Comparison of ENCODE assay signal across 12 cellular contexts in the genomic region with DNA sequence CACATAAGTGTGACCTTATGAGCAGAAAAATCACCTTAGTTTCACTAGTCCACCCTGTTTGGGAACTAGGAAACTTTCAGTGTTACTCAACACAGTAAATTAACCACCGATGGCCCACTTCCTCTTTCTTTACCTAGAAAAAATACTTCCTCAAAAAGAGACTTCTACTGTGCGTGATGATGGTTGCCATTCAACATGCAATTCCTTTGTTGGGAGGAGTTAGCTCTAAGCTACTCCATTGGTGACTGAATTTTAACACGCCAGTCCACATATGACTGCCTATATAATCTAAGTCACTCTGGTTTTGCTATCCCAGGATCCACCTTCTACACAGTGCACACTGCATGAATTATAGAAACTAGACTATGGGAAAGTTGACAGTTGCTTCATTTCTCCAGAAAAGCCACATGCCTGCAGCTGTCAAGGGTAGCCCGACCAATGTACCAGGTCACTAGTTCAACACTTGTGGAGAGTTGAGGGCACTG. TPM values are rescaled to one million over a fixed set of nuclear protein-coding genes. Genes with fewer than 3 reads are reported as not detected.
DNase-seq lines count a peak whose midpoint lies in the region; ATAC-seq, FAIRE-seq and TF ChIP-seq lines count a peak whose summit lies in the region.
"Had no signal": no experiment of that assay in that cellular context is flagged by ENCODE, and none has a peak within 500 bp of the region (broad histone marks: within the 10 kb centered on the region; RNA-seq: fewer than 3 reads in every experiment).

No MANE protein-coding gene starts in this region.

- H3K27me3 ChIP-seq in uterus: no peaks in the 10 kb centered on the region

- intact Hi-C loops in uterus (cut with DNase I; ENCODE audit: low total_unique reads): no loop called here

- peaks cover 2% of the 10 kb centered on the region for H3K4me1 Mint-ChIP-seq in activated naive CD8-positive, alpha-beta T cell treated with anti-CD3 and anti-CD28 coated beads, Interleukin-2, amount 50 U/mL, for 24 hours

- no peak for DNase-seq in GM12892 (ENCODE audit: insufficient read length)
- peak; percentile 76 for DNase-seq in SIG-M5 (lab: John Stamatoyannopoulos, UW)
- no peak for DNase-seq in uterus
- DNase-seq in activated naive CD8-positive, alpha-beta T cell treated with anti-CD3 and anti-CD28 coated beads, Interleukin-2, amount 50 U/mL, for 24 hours: no peak
- DNase-seq in middle frontal gyrus (ENCODE audit: extremely low spot score, low spot score): no peak
- no peak for DNase-seq in amygdala (lab: John Stamatoyannopoulos, UW)
- DNase-seq: foreskin fibroblast, HCEC 1CT had no signal

- no peak overlapping the region for H3K4me3 ChIP-seq in uterus

- no peak for TF ChIP-seq POLR2A in GM12892 (IDR thresholded peaks at IDR 0.05; ENCODE audit: low read depth, low read length)
- TF ChIP-seq POLR2A in uterus (IDR thresholded peaks at IDR 0.05): no peak

- H3K27ac Mint-ChIP-seq in activated naive CD8-positive, alpha-beta T cell treated with anti-CD3 and anti-CD28 coated beads, Interleukin-2, amount 50 U/mL, for 24 hours: no peak overlapping the region

- H3K27ac ChIP-seq in uterus: no peak overlapping the region

- peaks cover 3% of the 10 kb centered on the region for H3K9me3 Mint-ChIP-seq in activated naive CD8-positive, alpha-beta T cell treated with anti-CD3 and anti-CD28 coated beads, Interleukin-2, amount 50 U/mL, for 24 hours

- peak; percentile 67 for FAIRE-seq in GM12892 (lab: Jason Lieb, UNC)

- H3K36me3 ChIP-seq in uterus: no peaks in the 10 kb centered on the region

- peak; percentile 95 for ATAC-seq in GM21381 (IDR thresholded peaks at IDR 0.05; ENCODE audit: unreplicated experiment)
- ATAC-seq in HG03135 (IDR thresholded peaks at IDR 0.05; ENCODE audit: unreplicated experiment): peak; percentile 98
- no peak for ATAC-seq in activated naive CD8-positive, alpha-beta T cell treated with anti-CD3 and anti-CD28 coated beads, Interleukin-2, amount 50 U/mL, for 24 hours

- H3K4me1 ChIP-seq in uterus: no peaks in the 10 kb centered on the region

- H3K27me3 Mint-ChIP-seq in activated naive CD8-positive, alpha-beta T cell treated with anti-CD3 and anti-CD28 coated beads, Interleukin-2, amount 50 U/mL, for 24 hours: peaks cover 6% of the 10 kb centered on the region

- no peak for TF ChIP-seq CTCF in uterus (IDR thresholded peaks at IDR 0.05)

- H3K9me3 ChIP-seq in uterus: no peaks in the 10 kb centered on the region

- no peak overlapping the region for H3K4me3 Mint-ChIP-seq in activated naive CD8-positive, alpha-beta T cell treated with anti-CD3 and anti-CD28 coated beads, Interleukin-2, amount 50 U/mL, for 24 hours
- H3K4me3 Mint-ChIP-seq: CD14-positive monocyte had no signal

- H3K36me3 Mint-ChIP-seq in activated naive CD8-positive, alpha-beta T cell treated with anti-CD3 and anti-CD28 coated beads, Interleukin-2, amount 50 U/mL, for 24 hours (ENCODE audit: low read depth): no peaks in the 10 kb centered on the region
- H3K36me3 Mint-ChIP-seq: CD14-positive monocyte had no signal

RNA-seq across cellular contexts. Expression of gene REG3G, which starts 47.8 kb away (rescaled TPM):
- not detected for polyA plus RNA-seq in GM12892 (2012; ENCODE audit: missing spikeins)
- under 1 TPM in 1 of 4 donors, not detected in 3; 0.35 TPM for total RNA-seq in uterus
- total RNA-seq: NCI-H460 had no signal
- polyA plus RNA-seq: CD14-positive monocyte had no signal
